18 cellular contexts compared by ENCODE assay signal in genomic region chr18:34697891-34698290, GRCh38. TPM values are rescaled to one million over a fixed set of nuclear protein-coding genes. Genes with fewer than 3 reads are reported as not detected.
A peak's percentile ranks its signal among the peaks of the same experiment; 100 is the strongest.
DNase-seq lines count a peak whose midpoint lies in the region; ATAC-seq, FAIRE-seq and TF ChIP-seq lines count a peak whose summit lies in the region.
"Had no signal": no experiment of that assay in that cellular context is flagged by ENCODE, and none has a peak within 500 bp of the region (broad histone marks: within the 10 kb centered on the region; RNA-seq: fewer than 3 reads in every experiment).

No MANE protein-coding gene starts in this region.

- CTCF ChIA-PET in GM12878 (lab: Yijun Ruan, JAX) = interaction anchor here (1.4 kb wide), 1 partner anchor 36 kb away, joined by 4 read pairs; no protein-coding TSS in a partner anchor

- H3K27ac ChIP-seq in GM12878 (ENCODE audit: control insufficient read depth, insufficient read depth) = no peak overlapping the region
- H3K27ac ChIP-seq: WERI-Rb-1 had no signal

- H3K4me1 Mint-ChIP-seq in natural killer cell treated with Interleukin-12 subunit alpha and Interleukin-12 subunit beta and Interleukin-15 and Interleukin-18, amount 100 ng/mL, for 72 hours (ENCODE audit: low read depth in 2 of 2) = peaks cover 10 to 27% of the 10 kb centered on the region in 2 donors
- H3K4me1 Mint-ChIP-seq in natural killer cell (peaks cover 31 to 34% of the 10 kb centered on the region in 2 donors), type B pancreatic cell (ENCODE audit: unreplicated experiment) (peaks cover 19% of the 10 kb centered on the region)
- H3K4me1 Mint-ChIP-seq: naive B cell had no signal

- no peaks in the 10 kb centered on the region for H3K36me3 Mint-ChIP-seq in natural killer cell treated with Interleukin-12 subunit alpha and Interleukin-12 subunit beta and Interleukin-15 and Interleukin-18, amount 100 ng/mL, for 72 hours
- H3K36me3 Mint-ChIP-seq in natural killer cell (no peaks in the 10 kb centered on the region), type B pancreatic cell (no peaks in the 10 kb centered on the region)
- H3K36me3 Mint-ChIP-seq: naive B cell had no signal

- TF ChIP-seq POLR2A in GM12878 (IDR thresholded peaks at IDR 0.05; ENCODE audit: low read depth, low read length) (no peak), H54 (IDR thresholded peaks at IDR 0.05; ENCODE audit: low read depth, low read length) (no peak)

- H3K36me3 ChIP-seq in GM12878 (ENCODE audit: control insufficient read depth in 2 of 2, insufficient read depth in 2 of 2, low read length in 1 of 2) = no peaks in the 10 kb centered on the region
- H3K36me3 ChIP-seq: WERI-Rb-1 had no signal

- H3K4me1 ChIP-seq in GM12878 (ENCODE audit: control insufficient read depth, insufficient read depth, low read length) = no peaks in the 10 kb centered on the region

- in situ Hi-C loops in GM12878 (cut with MboI) = no loop called here

- no peak overlapping the region for H3K9ac ChIP-seq in GM12878 (ENCODE audit: control insufficient read depth, insufficient read depth, low read length)

- TF ChIP-seq RAD21 in GM12878 (IDR thresholded peaks at IDR 0.05; ENCODE audit: insufficient read depth, low read depth, low read length) = no peak

- H2AFZ ChIP-seq in GM12878 (ENCODE audit: control insufficient read depth, low read depth, low read length) = no peak overlapping the region

- no peaks in the 10 kb centered on the region for H3K27me3 Mint-ChIP-seq in natural killer cell treated with Interleukin-12 subunit alpha and Interleukin-12 subunit beta and Interleukin-15 and Interleukin-18, amount 100 ng/mL, for 72 hours
- H3K27me3 Mint-ChIP-seq in natural killer cell (ENCODE audit: low read depth in 2 of 2) (peaks cover 3 to 4% of the 10 kb centered on the region in 2 donors), type B pancreatic cell (no peaks in the 10 kb centered on the region)

- H3K79me2 ChIP-seq in GM12878 (ENCODE audit: control insufficient read depth, insufficient read depth, low read length) = no peaks in the 10 kb centered on the region

- H3K9me3 Mint-ChIP-seq in natural killer cell treated with Interleukin-12 subunit alpha and Interleukin-12 subunit beta and Interleukin-15 and Interleukin-18, amount 100 ng/mL, for 72 hours = no peaks in the 10 kb centered on the region
- no peaks in the 10 kb centered on the region for H3K9me3 Mint-ChIP-seq in natural killer cell
- peaks cover 6% of the 10 kb centered on the region for H3K9me3 Mint-ChIP-seq in type B pancreatic cell
- H3K9me3 Mint-ChIP-seq: naive B cell had no signal

- no peaks in the 10 kb centered on the region for H3K27me3 ChIP-seq in GM12878 (replicated peaks in 1 of 2; ENCODE audit: control insufficient read depth in 2 of 2, insufficient read depth in 2 of 2, low read length in 1 of 2)

- SMC1A ChIA-PET in GM12878 (lab: Charles Lee; ENCODE audit: uncharacterized antibody, unreplicated experiment) = no interaction called here

- H3K4me3 ChIP-seq in GM12878 = no peak overlapping the region

- no peak overlapping the region for H3K4me3 Mint-ChIP-seq in natural killer cell treated with Interleukin-12 subunit alpha and Interleukin-12 subunit beta and Interleukin-15 and Interleukin-18, amount 100 ng/mL, for 72 hours
- H3K4me3 Mint-ChIP-seq in natural killer cell (no peak overlapping the region), type B pancreatic cell (no peak overlapping the region)
- H3K4me3 Mint-ChIP-seq: endodermal cell, naive B cell had no signal

- TF ChIP-seq EP300 in GM12878 (IDR thresholded peaks at IDR 0.05; ENCODE audit: borderline replicate concordance in 1 of 2, control insufficient read depth in 1 of 2, low read depth in 2 of 2, low read length in 2 of 2) = no peak

- no peaks in the 10 kb centered on the region for H3K9me3 ChIP-seq in GM12878 (replicated peaks; ENCODE audit: control insufficient read depth, insufficient read depth, low read length)

- FAIRE-seq in GM12878 (lab: Jason Lieb, UNC) (no peak), H54 (lab: Jason Lieb, UNC) (no peak)
- FAIRE-seq: HTR-8/SVneo, islet of Langerhans had no signal

- RAD21 ChIA-PET in GM12878 (lab: Charles Lee; ENCODE audit: unreplicated experiment) = interaction anchor here (0.8 to 1.0 kb wide), 2 partner anchors 22 to 53 kb away, joined by 3 read pairs; no protein-coding TSS in a partner anchor

- peak; percentile 64 to 71 for ATAC-seq in natural killer cell treated with Interleukin-12 subunit alpha and Interleukin-12 subunit beta and Interleukin-15 and Interleukin-18, amount 100 ng/mL, for 72 hours
- ATAC-seq in natural killer cell (no peak), GM12878 (peak; percentile 31; the same call in 2 of the 3 replicates), GM21717 (IDR thresholded peaks at IDR 0.05; ENCODE audit: unreplicated experiment) (no peak), GM18867 (IDR thresholded peaks at IDR 0.05; ENCODE audit: unreplicated experiment) (no peak)

- no peak for TF ChIP-seq CTCF in natural killer cell (IDR thresholded peaks at IDR 0.05)
- no peak for TF ChIP-seq CTCF in GM12878 (IDR thresholded peaks at IDR 0.05 in 2 of 3, conservative IDR thresholded peaks at IDR 0.05 in 1 of 3; ENCODE audit: control insufficient read depth in 2 of 3, extremely low read depth in 1 of 3, insufficient read depth in 1 of 3, low read depth in 3 of 3, low read length in 3 of 3)
- TF ChIP-seq CTCF in type B pancreatic cell (conservative IDR thresholded peaks at IDR 0.05) = no peak

- intact Hi-C loops in natural killer cell (cut with micrococcal nuclease) (no loop called here), GM12878 (cut with micrococcal nuclease; ENCODE audit: unreplicated experiment) (no loop called here)

- H3K4me2 ChIP-seq in GM12878 (ENCODE audit: control insufficient read depth, insufficient read depth) = no peak overlapping the region

- 33% methylated on average over 3 of the region's 3 CpGs for WGBS in GM12878 (ENCODE audit: insufficient coverage, insufficient replicate concordance, low lambda C conversion rate, missing lambda C conversion rate)

- no peak for DNase-seq in natural killer cell treated with Interleukin-12 subunit alpha and Interleukin-12 subunit beta and Interleukin-15 and Interleukin-18, amount 100 ng/mL, for 72 hours (ENCODE audit: low spot score)
- no peak for DNase-seq in natural killer cell
- DNase-seq in NCI-H345 (lab: John Stamatoyannopoulos, UW) = peak; percentile 61
- no peak for DNase-seq in GM12878 (ENCODE audit: low read depth, low spot score)
- DNase-seq in type B pancreatic cell (ENCODE audit: extremely low spot score, unreplicated experiment) = no peak
- no peak for DNase-seq in H54 (ENCODE audit: insufficient read length, low spot score)
- DNase-seq: activated gamma-delta T cell; COR-L47; endodermal cell; naive B cell; NCI-H226; Right ventricle myocardium superior; stimulated activated CD4-positive, alpha-beta T cell treated with anti-CD3 and anti-CD28 coated beads, Interleukin-2, amount 100 ng/mL, for 48 hours; WERI-Rb-1 had no signal

- BruUV-seq in GM12878 (replicated peaks; lab: Mats Ljungman, UMichigan) = no TSS peak

- H4K20me1 ChIP-seq in GM12878 (ENCODE audit: control insufficient read depth, insufficient read depth) = no peaks in the 10 kb centered on the region

- peak overlapping the region in 1 of 2 donors; percentile 32 for H3K27ac Mint-ChIP-seq in natural killer cell treated with Interleukin-12 subunit alpha and Interleukin-12 subunit beta and Interleukin-15 and Interleukin-18, amount 100 ng/mL, for 72 hours
- H3K27ac Mint-ChIP-seq in natural killer cell (no peak overlapping the region), type B pancreatic cell (no peak overlapping the region)
- H3K27ac Mint-ChIP-seq: naive B cell had no signal

- POLR2A ChIA-PET in GM12878 (lab: Charles Lee) = no interaction called here

TF ChIP-seq in GM12878, 131 proteins besides CTCF, POLR2A, EP300 and RAD21 (continues in another document):
- TF ChIP-seq FOXK2 (IDR thresholded peaks at IDR 0.05) (no peak), E2F4 (IDR thresholded peaks at IDR 0.05; ENCODE audit: low read depth, low read length) (no peak), BHLHE40 (IDR thresholded peaks at IDR 0.05; ENCODE audit: borderline replicate concordance in 1 of 2, low read depth in 2 of 2, low read length in 1 of 2) (no peak), IKZF2 (IDR thresholded peaks at IDR 0.05) (no peak), SUZ12 (IDR thresholded peaks at IDR 0.05; ENCODE audit: unreplicated experiment) (no peak)

RNA-seq across cellular contexts. Expression of gene DTNA, which starts 12.2 kb away (rescaled TPM):
- not detected for total RNA-seq in natural killer cell treated with Interleukin-12 subunit alpha and Interleukin-12 subunit beta and Interleukin-15 and Interleukin-18, amount 100 ng/mL, for 72 hours
- total RNA-seq in natural killer cell (under 1 TPM in 1 of 3 donors, not detected in 2; 0.33 TPM), GM12878 (2014; rRNA removed) (0.16 and 0.56 TPM in 2 replicates), GM12878 (2014; rRNA removed; fragmentation: Illumina TruSeq; extraction: Trizol) (0.32 and 0.54 TPM in 2 replicates), GM12878 (2021) (0.27 and 0.36 TPM in 2 replicates), type B pancreatic cell (ENCODE audit: low replicate concordance) (8.6 and 23.6 TPM in 2 replicates)
- total RNA-seq in GM12878 (2013; cell fraction: nucleolus; rRNA removed) = 74.3 and 85.7 TPM in 2 replicates
- polyA plus RNA-seq in GM12878 (2011; ENCODE audit: low read depth) = not detected
- polyA plus RNA-seq in GM12878 (2011; rRNA removed) (8.0 and 8.6 TPM in 2 replicates), GM12878 (2014; fragmentation: Illumina TruSeq; extraction: Trizol) (0.56 and 0.92 TPM in 2 replicates), GM12878 (2014; fragmentation: Nextera tagmentation; extraction: Ambion mirVana) (under 1 TPM; 0.40 to 0.53 TPM), GM12878 (2014; rRNA removed) (0.26 and 0.42 TPM in 2 replicates), GM12878 (2016; fragmentation: Nextera tagmentation; extraction: Ambion mirVana) (under 1 TPM; 0.40 to 0.86 TPM)
- polyA plus RNA-seq in GM12878 (2011; cell fraction: cytosol; rRNA removed) = 3.5 TPM in 2 replicates
- 10.8 and 17.7 TPM in 2 replicates for polyA plus RNA-seq in GM12878 (2011; cell fraction: nucleus; rRNA removed)
- polyA plus RNA-seq in GM12878 (2012) = 0.01 TPM in 1 of 2 replicates, not detected in the other
- 15.3 and 25.2 TPM in 2 replicates for polyA minus RNA-seq in GM12878 (2011; rRNA and poly(A)+ RNA removed)
- 2.6 and 3.2 TPM in 2 replicates for polyA minus RNA-seq in GM12878 (2011; cell fraction: cytosol; rRNA and poly(A)+ RNA removed)
- 10.9 and 12.6 TPM in 2 replicates for polyA minus RNA-seq in GM12878 (2011; cell fraction: nucleus; rRNA and poly(A)+ RNA removed)

Comparison
In these comparisons a context has a peak if more than half of its experiments do, and no peak if none do; other contexts are left out.
1. ATAC-seq: peak in natural killer cell treated with Interleukin-12 subunit alpha and Interleukin-12 subunit beta and Interleukin-15 and Interleukin-18, amount 100 ng/mL, for 72 hours (2 of 2) and GM12878 (single experiment); none in natural killer cell (0 of 3), GM21717 (single experiment) and GM18867 (single experiment).